In the genomic region with DNA sequence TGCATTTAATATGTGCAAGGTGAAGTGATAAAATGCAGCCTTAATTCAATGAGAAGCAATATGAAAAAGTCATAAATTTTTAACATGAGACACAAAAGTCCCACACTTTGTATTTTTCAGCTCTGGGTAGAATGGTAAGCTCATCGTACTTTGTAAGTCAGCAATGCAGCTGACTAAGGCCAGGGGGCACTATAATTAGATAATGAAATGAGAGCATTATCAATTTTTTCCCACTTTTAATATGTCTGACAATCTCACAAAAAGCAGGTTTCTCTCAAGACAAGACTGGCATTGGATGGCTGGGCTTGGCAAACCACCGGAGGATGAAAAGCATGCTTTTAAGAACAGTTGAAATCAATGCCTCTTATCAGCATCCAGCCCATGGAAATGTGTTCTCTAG, we compare ENCODE assay signal across 1 cellular context.
TF ChIP-seq lines count a peak whose summit lies in the region.

No MANE protein-coding gene starts in this region.

TF ChIP-seq in A549, 52 proteins besides CTCF, POLR2A, EP300 and RAD21 (continued from another document):
- TF ChIP-seq REST (IDR thresholded peaks at IDR 0.05): no peak
- no peak for TF ChIP-seq EHMT2 (IDR thresholded peaks at IDR 0.05; ENCODE audit: low read depth)
- TF ChIP-seq, protein P1, sequence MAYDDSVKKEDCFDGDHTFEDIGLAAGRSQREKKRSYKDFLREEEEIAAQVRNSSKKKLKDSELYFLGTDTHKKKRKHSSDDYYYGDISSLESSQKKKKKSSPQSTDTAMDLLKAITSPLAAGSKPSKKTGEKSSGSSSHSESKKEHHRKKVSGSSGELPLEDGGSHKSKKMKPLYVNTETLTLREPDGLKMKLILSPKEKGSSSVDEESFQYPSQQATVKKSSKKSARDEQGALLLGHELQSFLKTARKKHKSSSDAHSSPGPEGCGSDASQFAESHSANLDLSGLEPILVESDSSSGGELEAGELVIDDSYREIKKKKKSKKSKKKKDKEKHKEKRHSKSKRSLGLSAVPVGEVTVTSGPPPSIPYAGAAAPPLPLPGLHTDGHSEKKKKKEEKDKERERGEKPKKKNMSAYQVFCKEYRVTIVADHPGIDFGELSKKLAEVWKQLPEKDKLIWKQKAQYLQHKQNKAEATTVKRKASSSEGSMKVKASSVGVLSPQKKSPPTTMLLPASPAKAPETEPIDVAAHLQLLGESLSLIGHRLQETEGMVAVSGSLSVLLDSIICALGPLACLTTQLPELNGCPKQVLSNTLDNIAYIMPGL (CRISPR knock-in tag; IDR thresholded peaks at IDR 0.05; ENCODE audit: borderline replicate concordance): no peak
